Comparison of ENCODE assay signal across 9 cellular contexts in genomic region chr12:120115066-120115465, GRCh38. TPM values are rescaled to one million over a fixed set of nuclear protein-coding genes. Genes with fewer than 3 reads are reported as not detected.
DNase-seq lines count a peak whose midpoint lies in the region; ATAC-seq and TF ChIP-seq lines count a peak whose summit lies in the region.
"Had no signal": no experiment of that assay in that cellular context is flagged by ENCODE, and none has a peak within 500 bp of the region (broad histone marks: within the 10 kb centered on the region; RNA-seq: fewer than 3 reads in every experiment).

No MANE protein-coding gene starts in this region.

- H3K27me3 Mint-ChIP-seq in activated CD4-positive, alpha-beta T cell treated with anti-CD3 and anti-CD28 coated beads, Interleukin-2, amount 10 ng/mL, durations not matched to agents 7 days and 5 days = no peaks in the 10 kb centered on the region
- no peaks in the 10 kb centered on the region for H3K27me3 Mint-ChIP-seq in activated CD8-positive, alpha-beta T cell treated with anti-CD3 and anti-CD28 coated beads, Interleukin-2, amount 10 ng/mL, durations not matched to agents 7 days and 5 days (ENCODE audit: low read depth)

- H3K4me3 ChIP-seq in hepatocyte (no peak overlapping the region), stomach smooth muscle (ENCODE audit: low read length in 2 of 2) (peak overlapping the region; percentile 90 to 98), body of pancreas (no peak overlapping the region)

- peak overlapping the region; percentile 89 for H3K27ac Mint-ChIP-seq in activated CD4-positive, alpha-beta T cell treated with anti-CD3 and anti-CD28 coated beads, Interleukin-2, amount 10 ng/mL, durations not matched to agents 7 days and 5 days
- H3K27ac Mint-ChIP-seq in activated CD8-positive, alpha-beta T cell treated with anti-CD3 and anti-CD28 coated beads, Interleukin-2, amount 10 ng/mL, durations not matched to agents 7 days and 5 days = peak overlapping the region; percentile 20

- H3K9me2 ChIP-seq in hepatocyte (replicated peaks; ENCODE audit: insufficient read depth) = no peaks in the 10 kb centered on the region

- H4K20me1 ChIP-seq in hepatocyte (ENCODE audit: insufficient read depth, poor library complexity, severe bottlenecking) = peaks cover 37% of the 10 kb centered on the region

- peak overlapping the region; percentile 95 for H3K4me2 ChIP-seq in hepatocyte

- H3K79me2 ChIP-seq in hepatocyte = peaks cover 66% of the 10 kb centered on the region

- no peaks in the 10 kb centered on the region for H3K27me3 ChIP-seq in hepatocyte
- H3K27me3 ChIP-seq in stomach smooth muscle (ENCODE audit: control insufficient read depth in 1 of 2, insufficient read depth in 2 of 2, low read length in 2 of 2) = no peaks in the 10 kb centered on the region
- H3K27me3 ChIP-seq in body of pancreas = no peaks in the 10 kb centered on the region

- H3K9me3 ChIP-seq in hepatocyte (ENCODE audit: low read depth) = no peaks in the 10 kb centered on the region
- no peaks in the 10 kb centered on the region for H3K9me3 ChIP-seq in stomach smooth muscle (ENCODE audit: control insufficient read depth in 2 of 2, low read length in 2 of 2)
- H3K9me3 ChIP-seq in body of pancreas = no peaks in the 10 kb centered on the region

- H2AFZ ChIP-seq in hepatocyte = no peak overlapping the region

- intact Hi-C loops in body of pancreas (cut with DNase I) = no loop called here

- H3K36me3 Mint-ChIP-seq in activated CD4-positive, alpha-beta T cell treated with anti-CD3 and anti-CD28 coated beads, Interleukin-2, amount 10 ng/mL, durations not matched to agents 7 days and 5 days (ENCODE audit: low read depth) = peaks cover 43% of the 10 kb centered on the region
- H3K36me3 Mint-ChIP-seq in activated CD8-positive, alpha-beta T cell treated with anti-CD3 and anti-CD28 coated beads, Interleukin-2, amount 10 ng/mL, durations not matched to agents 7 days and 5 days (ENCODE audit: low read depth) = peaks cover 60% of the 10 kb centered on the region

- H3K4me1 ChIP-seq in hepatocyte (ENCODE audit: insufficient read depth) (peaks cover 27% of the 10 kb centered on the region), stomach smooth muscle (ENCODE audit: control insufficient read depth, insufficient read depth, low read length) (peaks cover 44% of the 10 kb centered on the region), body of pancreas (peaks cover 35% of the 10 kb centered on the region)

- WGBS in hepatocyte (ENCODE audit: low lambda C conversion rate, missing lambda C conversion rate) = 93% methylated on average over 3 of the region's 3 CpGs
- WGBS in body of pancreas, 2 donors = 79 to 87% methylated on average over 3 of the region's 3 CpGs

- no peak for ATAC-seq in activated CD8-positive, alpha-beta T cell treated with anti-CD3 and anti-CD28 coated beads, Interleukin-2, amount 10 ng/mL, durations not matched to agents 7 days and 5 days
- ATAC-seq in HG02571 (IDR thresholded peaks at IDR 0.05; ENCODE audit: unreplicated experiment) = no peak
- no peak for ATAC-seq in body of pancreas

- DNase-seq in activated CD4-positive, alpha-beta T cell treated with anti-CD3 and anti-CD28 coated beads, Interleukin-2, amount 10 ng/mL, durations not matched to agents 7 days and 5 days = peak; percentile 23
- DNase-seq in activated CD4-positive, alpha-beta T cell treated with anti-CD3 and anti-CD28 coated beads for 1 hour = no peak
- DNase-seq in activated CD8-positive, alpha-beta T cell treated with anti-CD3 and anti-CD28 coated beads, Interleukin-2, amount 10 ng/mL, durations not matched to agents 7 days and 5 days = peak; percentile 35
- DNase-seq in hepatocyte (ENCODE audit: low spot score) (no peak), body of pancreas (no peak), NCI-H2196 (lab: John Stamatoyannopoulos, UW; ENCODE audit: unreplicated experiment) (no peak)
- DNase-seq: NCI-H1417 treated with DMSO at 0.1 percent for 48 hours had no signal

- H3K36me3 ChIP-seq in hepatocyte (replicated peaks; ENCODE audit: insufficient read depth, low read depth) (no peaks in the 10 kb centered on the region), stomach smooth muscle (ENCODE audit: control insufficient read depth in 2 of 2, insufficient read depth in 2 of 2, low read length in 2 of 2) (peaks cover 5 to 6% of the 10 kb centered on the region in 2 donors), body of pancreas (replicated peaks in 1 of 2; ENCODE audit: insufficient read depth in 1 of 2, low read depth in 2 of 2) (no peaks in the 10 kb centered on the region)

- no peaks in the 10 kb centered on the region for H3K9me3 Mint-ChIP-seq in activated CD4-positive, alpha-beta T cell treated with anti-CD3 and anti-CD28 coated beads, Interleukin-2, amount 10 ng/mL, durations not matched to agents 7 days and 5 days
- H3K9me3 Mint-ChIP-seq in activated CD8-positive, alpha-beta T cell treated with anti-CD3 and anti-CD28 coated beads, Interleukin-2, amount 10 ng/mL, durations not matched to agents 7 days and 5 days (ENCODE audit: insufficient read depth) = no peaks in the 10 kb centered on the region

- TF ChIP-seq POLR2A in body of pancreas (IDR thresholded peaks at IDR 0.05) = no peak

- no peak for TF ChIP-seq CTCF in hepatocyte (IDR thresholded peaks at IDR 0.05; ENCODE audit: poor library complexity)
- TF ChIP-seq CTCF in body of pancreas (IDR thresholded peaks at IDR 0.05) = no peak

- peaks cover 77% of the 10 kb centered on the region for H3K4me1 Mint-ChIP-seq in activated CD4-positive, alpha-beta T cell treated with anti-CD3 and anti-CD28 coated beads, Interleukin-2, amount 10 ng/mL, durations not matched to agents 7 days and 5 days
- H3K4me1 Mint-ChIP-seq in activated CD8-positive, alpha-beta T cell treated with anti-CD3 and anti-CD28 coated beads, Interleukin-2, amount 10 ng/mL, durations not matched to agents 7 days and 5 days (ENCODE audit: low read depth) = peaks cover 78% of the 10 kb centered on the region

- H3K9ac ChIP-seq in stomach smooth muscle (ENCODE audit: low read length in 2 of 2) = peak overlapping the region; percentile 75 to 91

- CTCF ChIA-PET in activated CD4-positive, alpha-beta T cell treated with anti-CD3 and anti-CD28 coated beads, Interleukin-2, amount 10 ng/mL, durations not matched to agents 7 days and 5 days (lab: Charles Lee) = interaction anchor here (0.6 to 4.3 kb wide), 7 partner anchors 10 to 336 kb away, joined by 3 to 20 read pairs (median 4); partner anchors contain the start of genes BICDL1 and PXN
- CTCF ChIA-PET in activated CD8-positive, alpha-beta T cell treated with anti-CD3 and anti-CD28 coated beads, Interleukin-2, amount 10 ng/mL, durations not matched to agents 7 days and 5 days (lab: Charles Lee) = interaction anchor here (0.9 to 4.3 kb wide), 4 partner anchors 28 to 126 kb away, joined by 3 to 28 read pairs (median 4); partner anchors contain the start of genes BICDL1 and RPLP0

- peak overlapping the region; percentile 90 for H3K4me3 Mint-ChIP-seq in activated CD4-positive, alpha-beta T cell treated with anti-CD3 and anti-CD28 coated beads, Interleukin-2, amount 10 ng/mL, durations not matched to agents 7 days and 5 days
- peak overlapping the region; percentile 96 for H3K4me3 Mint-ChIP-seq in activated CD8-positive, alpha-beta T cell treated with anti-CD3 and anti-CD28 coated beads, Interleukin-2, amount 10 ng/mL, durations not matched to agents 7 days and 5 days

- POLR2A ChIA-PET in activated CD4-positive, alpha-beta T cell treated with anti-CD3 and anti-CD28 coated beads, Interleukin-2, amount 10 ng/mL, durations not matched to agents 7 days and 5 days (lab: Charles Lee) = interaction anchor here (1.0 kb wide), 1 partner anchor 86 kb away, joined by 6 read pairs; the partner anchor contains the start of gene RPLP0
- POLR2A ChIA-PET in activated CD8-positive, alpha-beta T cell treated with anti-CD3 and anti-CD28 coated beads, Interleukin-2, amount 10 ng/mL, durations not matched to agents 7 days and 5 days (lab: Charles Lee) = interaction anchor here (0.6 to 10.6 kb wide), 7 partner anchors 8 to 679 kb away, joined by 3 to 82 read pairs (median 4); partner anchors contain the start of genes BICDL1, RNU4-1, RNU4-2 and RPLP0

- H3K27ac ChIP-seq in hepatocyte = no peak overlapping the region
- H3K27ac ChIP-seq in stomach smooth muscle (ENCODE audit: low read length) = no peak overlapping the region
- H3K27ac ChIP-seq in body of pancreas = no peak overlapping the region

RNA-seq across cellular contexts. Expression of gene RAB35, which starts 1.5 kb away (rescaled TPM):
- 10 to 100 TPM; 76.5 TPM for total RNA-seq in activated CD4-positive, alpha-beta T cell treated with anti-CD3 and anti-CD28 coated beads, Interleukin-2, amount 10 ng/mL, durations not matched to agents 7 days and 5 days
- total RNA-seq in activated CD8-positive, alpha-beta T cell treated with anti-CD3 and anti-CD28 coated beads, Interleukin-2, amount 10 ng/mL, durations not matched to agents 7 days and 5 days = 10 to 100 TPM; 61.0 to 64.6 TPM
- 22.0 and 22.6 TPM in 2 replicates for total RNA-seq in hepatocyte
- polyA plus RNA-seq in hepatocyte = 24.0 and 26.0 TPM in 2 replicates
- 1 to 10 TPM; 4.0 to 7.0 TPM for total RNA-seq in body of pancreas

Comparison
In these comparisons a context has a peak if more than half of its experiments do, and no peak if none do; other contexts are left out.
1. DNase-seq: peak in activated CD4-positive, alpha-beta T cell treated with anti-CD3 and anti-CD28 coated beads, Interleukin-2, amount 10 ng/mL, durations not matched to agents 7 days and 5 days (single experiment) and activated CD8-positive, alpha-beta T cell treated with anti-CD3 and anti-CD28 coated beads, Interleukin-2, amount 10 ng/mL, durations not matched to agents 7 days and 5 days (single experiment); none in activated CD4-positive, alpha-beta T cell treated with anti-CD3 and anti-CD28 coated beads for 1 hour (single experiment), hepatocyte (single experiment), body of pancreas (0 of 4) and NCI-H2196 (single experiment).
2. H3K4me3 ChIP-seq: peak in stomach smooth muscle (2 of 2); none in hepatocyte (single experiment) and body of pancreas (0 of 2).